ENCODE assay signal across 1 cellular context in genomic region chr9:98410185-98410697, GRCh38.
TF ChIP-seq lines count a peak whose summit lies in the region.

No MANE protein-coding gene starts in this region.

TF ChIP-seq in K562, 482 proteins besides CTCF, POLR2A, EP300 and RAD21 (continued from another document):
- TF ChIP-seq, protein P1, sequence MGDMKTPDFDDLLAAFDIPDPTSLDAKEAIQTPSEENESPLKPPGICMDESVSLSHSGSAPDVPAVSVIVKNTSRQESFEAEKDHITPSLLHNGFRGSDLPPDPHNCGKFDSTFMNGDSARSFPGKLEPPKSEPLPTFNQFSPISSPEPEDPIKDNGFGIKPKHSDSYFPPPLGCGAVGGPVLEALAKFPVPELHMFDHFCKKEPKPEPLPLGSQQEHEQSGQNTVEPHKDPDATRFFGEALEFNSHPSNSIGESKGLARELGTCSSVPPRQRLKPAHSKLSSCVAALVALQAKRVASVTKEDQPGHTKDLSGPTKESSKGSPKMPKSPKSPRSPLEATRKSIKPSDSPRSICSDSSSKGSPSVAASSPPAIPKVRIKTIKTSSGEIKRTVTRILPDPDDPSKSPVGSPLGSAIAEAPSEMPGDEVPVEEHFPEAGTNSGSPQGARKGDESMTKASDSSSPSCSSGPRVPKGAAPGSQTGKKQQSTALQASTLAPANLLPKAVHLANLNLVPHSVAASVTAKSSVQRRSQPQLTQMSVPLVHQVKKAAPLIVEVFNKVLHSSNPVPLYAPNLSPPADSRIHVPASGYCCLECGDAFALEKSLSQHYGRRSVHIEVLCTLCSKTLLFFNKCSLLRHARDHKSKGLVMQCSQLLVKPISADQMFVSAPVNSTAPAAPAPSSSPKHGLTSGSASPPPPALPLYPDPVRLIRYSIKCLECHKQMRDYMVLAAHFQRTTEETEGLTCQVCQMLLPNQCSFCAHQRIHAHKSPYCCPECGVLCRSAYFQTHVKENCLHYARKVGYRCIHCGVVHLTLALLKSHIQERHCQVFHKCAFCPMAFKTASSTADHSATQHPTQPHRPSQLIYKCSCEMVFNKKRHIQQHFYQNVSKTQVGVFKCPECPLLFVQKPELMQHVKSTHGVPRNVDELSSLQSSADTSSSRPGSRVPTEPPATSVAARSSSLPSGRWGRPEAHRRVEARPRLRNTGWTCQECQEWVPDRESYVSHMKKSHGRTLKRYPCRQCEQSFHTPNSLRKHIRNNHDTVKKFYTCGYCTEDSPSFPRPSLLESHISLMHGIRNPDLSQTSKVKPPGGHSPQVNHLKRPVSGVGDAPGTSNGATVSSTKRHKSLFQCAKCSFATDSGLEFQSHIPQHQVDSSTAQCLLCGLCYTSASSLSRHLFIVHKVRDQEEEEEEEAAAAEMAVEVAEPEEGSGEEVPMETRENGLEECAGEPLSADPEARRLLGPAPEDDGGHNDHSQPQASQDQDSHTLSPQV (IDR thresholded peaks at IDR 0.05), result peak; percentile 64; the same call in 1 of the 2 replicates
- TF ChIP-seq, protein P2, sequence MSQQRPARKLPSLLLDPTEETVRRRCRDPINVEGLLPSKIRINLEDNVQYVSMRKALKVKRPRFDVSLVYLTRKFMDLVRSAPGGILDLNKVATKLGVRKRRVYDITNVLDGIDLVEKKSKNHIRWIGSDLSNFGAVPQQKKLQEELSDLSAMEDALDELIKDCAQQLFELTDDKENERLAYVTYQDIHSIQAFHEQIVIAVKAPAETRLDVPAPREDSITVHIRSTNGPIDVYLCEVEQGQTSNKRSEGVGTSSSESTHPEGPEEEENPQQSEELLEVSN (IDR thresholded peaks at IDR 0.05; ENCODE audit: borderline replicate concordance in 1 of 2, extremely low read depth in 1 of 2, insufficient read depth in 1 of 2, insufficient read length in 1 of 2, low read depth in 1 of 2, low read length in 1 of 2, poor library complexity in 1 of 2, severe bottlenecking in 1 of 2), result peak in 1 of 2 experiments; percentile 53
- peak; percentile 42; the same call in 1 of the 2 replicates for TF ChIP-seq FOSL1 (tag; conservative IDR thresholded peaks at IDR 0.05)
- TF ChIP-seq, protein P3, sequence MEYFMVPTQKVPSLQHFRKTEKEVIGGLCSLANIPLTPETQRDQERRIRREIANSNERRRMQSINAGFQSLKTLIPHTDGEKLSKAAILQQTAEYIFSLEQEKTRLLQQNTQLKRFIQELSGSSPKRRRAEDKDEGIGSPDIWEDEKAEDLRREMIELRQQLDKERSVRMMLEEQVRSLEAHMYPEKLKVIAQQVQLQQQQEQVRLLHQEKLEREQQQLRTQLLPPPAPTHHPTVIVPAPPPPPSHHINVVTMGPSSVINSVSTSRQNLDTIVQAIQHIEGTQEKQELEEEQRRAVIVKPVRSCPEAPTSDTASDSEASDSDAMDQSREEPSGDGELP (CRISPR knock-in tag; IDR thresholded peaks at IDR 0.05; ENCODE audit: borderline replicate concordance), result peak; percentile 94
- TF ChIP-seq JUN (IDR thresholded peaks at IDR 0.05; ENCODE audit: borderline replicate concordance, low read depth, low read length), result no peak
- TF ChIP-seq JUN (CRISPR knock-in tag; IDR thresholded peaks at IDR 0.05; ENCODE audit: borderline replicate concordance), result no peak
- TF ChIP-seq TCF3 (CRISPR knock-in tag; IDR thresholded peaks at IDR 0.05), result 0 out of 2 replicates have a peak, but pooled peaks have one; percentile 18
- no peak for TF ChIP-seq ZC3H4 (CRISPR knock-in tag; IDR thresholded peaks at IDR 0.05; ENCODE audit: borderline replicate concordance)
- TF ChIP-seq YY1 (IDR thresholded peaks at IDR 0.05; ENCODE audit: borderline replicate concordance in 1 of 3, control insufficient read depth in 1 of 3, extremely low read depth in 1 of 3, insufficient read depth in 3 of 3, insufficient read length in 1 of 3, insufficient replicate concordance in 2 of 3, low read depth in 1 of 3, low read length in 2 of 3), result peak in 2 of 3 experiments; percentile 60 to 90
- TF ChIP-seq ZNF24 (IDR thresholded peaks at IDR 0.05), result no peak
- no peak for TF ChIP-seq NR2C1 (IDR thresholded peaks at IDR 0.05)
- 0 out of 2 replicates have a peak, but pooled peaks have one; percentile 51 for TF ChIP-seq NR2C1 (tag; IDR thresholded peaks at IDR 0.05)
- peak; percentile 27; the same call in 1 of the 2 replicates for TF ChIP-seq MAFF (IDR thresholded peaks at IDR 0.05; ENCODE audit: low read length)
- TF ChIP-seq ZNF197 (CRISPR knock-in tag; IDR thresholded peaks at IDR 0.05; ENCODE audit: low read depth), result 0 out of 2 replicates have a peak, but pooled peaks have one; percentile 53
- TF ChIP-seq SIRT6 (IDR thresholded peaks at IDR 0.05; ENCODE audit: low read depth, low read length), result no peak
